Comparison of ENCODE assay signal across 8 cellular contexts in the genomic region with DNA sequence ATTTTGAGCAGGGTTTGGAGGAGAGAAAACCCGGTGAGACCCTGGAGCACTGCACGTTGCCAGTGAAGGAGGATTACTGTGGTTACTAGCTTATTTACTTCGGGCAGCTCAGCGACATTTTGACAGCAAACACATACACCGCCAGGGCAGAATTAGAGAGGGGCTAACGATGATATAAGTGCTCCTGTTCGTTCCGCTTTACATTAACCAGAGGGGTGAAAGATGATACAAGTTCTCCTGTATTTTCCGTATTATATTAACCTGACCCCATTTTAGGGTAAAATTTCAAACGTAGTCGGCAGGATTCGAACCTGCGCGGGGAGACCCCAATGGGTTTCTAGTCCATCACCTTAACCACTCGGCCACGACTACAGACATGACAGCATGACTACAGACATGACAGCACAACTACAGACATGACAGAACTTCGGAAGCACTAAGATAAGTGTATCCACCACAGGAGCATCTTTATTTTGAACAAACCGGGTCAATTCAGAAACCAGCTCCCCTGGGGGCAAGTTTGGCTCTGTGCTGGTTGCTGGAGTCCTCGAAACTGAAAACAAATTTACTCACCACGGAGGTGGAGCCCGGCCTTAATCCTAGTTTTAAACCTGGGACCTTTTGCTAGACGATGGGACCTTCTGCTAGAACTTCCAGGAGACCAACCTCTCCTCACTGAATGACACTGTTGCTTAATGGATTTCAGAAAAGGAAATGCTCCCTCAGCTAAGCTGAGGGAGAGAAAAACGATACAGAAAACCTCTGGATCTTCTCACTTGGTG.
DNase-seq lines count a peak whose midpoint lies in the region; ATAC-seq and TF ChIP-seq lines count a peak whose summit lies in the region.

No MANE protein-coding gene starts in this region.

- H3K4me1 ChIP-seq in ACC112 (ENCODE audit: control insufficient read depth, insufficient read depth, low read length, unreplicated experiment): no peaks in the 10 kb centered on the region

- TF ChIP-seq CTCF in GM20000 (IDR thresholded peaks at IDR 0.05; ENCODE audit: extremely low read depth, missing control alignments) (no peak), neural cell (IDR thresholded peaks at IDR 0.05; ENCODE audit: poor library complexity, severe bottlenecking) (no peak)

- H3K27me3 Mint-ChIP-seq in activated naive CD8-positive, alpha-beta T cell treated with anti-CD3 and anti-CD28 coated beads, Interleukin-2, amount 50 U/mL, for 24 hours: peaks cover 79% of the 10 kb centered on the region

- no peaks in the 10 kb centered on the region for H3K36me3 ChIP-seq in ACC112 (ENCODE audit: insufficient read depth, low read length)
- H3K36me3 ChIP-seq in neural cell (ENCODE audit: insufficient read depth, low read length): no peaks in the 10 kb centered on the region

- peaks cover 9% of the 10 kb centered on the region for H3K4me1 Mint-ChIP-seq in activated naive CD8-positive, alpha-beta T cell treated with anti-CD3 and anti-CD28 coated beads, Interleukin-2, amount 50 U/mL, for 24 hours

- H3K27ac ChIP-seq in ACC112 (ENCODE audit: low read depth, low read length) (peak overlapping the region; percentile 2; the same call in 1 of the 2 replicates), neural cell (ENCODE audit: low read length) (no peak overlapping the region)

- H3K27ac Mint-ChIP-seq in activated naive CD8-positive, alpha-beta T cell treated with anti-CD3 and anti-CD28 coated beads, Interleukin-2, amount 50 U/mL, for 24 hours: peak overlapping the region; percentile 86

- H3K4me3 ChIP-seq in ACC112 (ENCODE audit: low read depth, low read length) (peak overlapping the region; percentile 59), neural cell (ENCODE audit: low read length) (peak overlapping the region; percentile 12)

- H3K36me3 Mint-ChIP-seq in activated naive CD8-positive, alpha-beta T cell treated with anti-CD3 and anti-CD28 coated beads, Interleukin-2, amount 50 U/mL, for 24 hours (ENCODE audit: low read depth): peaks cover 10% of the 10 kb centered on the region

- H3K9me3 Mint-ChIP-seq in activated naive CD8-positive, alpha-beta T cell treated with anti-CD3 and anti-CD28 coated beads, Interleukin-2, amount 50 U/mL, for 24 hours: peaks cover 46% of the 10 kb centered on the region

- TF ChIP-seq RAD21 in neural cell (conservative IDR thresholded peaks at IDR 0.05): no peak

- H3K9ac ChIP-seq in neural cell (ENCODE audit: low read length): no peak overlapping the region

- H3K9me2 ChIP-seq in neural cell (ENCODE audit: insufficient read depth, low read length): no peaks in the 10 kb centered on the region

- H4K20me1 ChIP-seq in neural cell (ENCODE audit: insufficient read depth): no peaks in the 10 kb centered on the region

- no peaks in the 10 kb centered on the region for H3F3A ChIP-seq in neural cell (ENCODE audit: insufficient read depth, low read length, poor library complexity, severe bottlenecking)

- no peak overlapping the region for H3K4me2 ChIP-seq in neural cell (ENCODE audit: low read length)

- H3K79me2 ChIP-seq in ACC112 (ENCODE audit: control insufficient read depth, insufficient read depth, low read length, unreplicated experiment): no peaks in the 10 kb centered on the region
- no peaks in the 10 kb centered on the region for H3K79me2 ChIP-seq in neural cell (replicated peaks; ENCODE audit: insufficient read depth, low read length)

- H3K27me3 ChIP-seq in ACC112 (ENCODE audit: insufficient read depth, low read length): peaks cover 25% of the 10 kb centered on the region
- peaks cover 92% of the 10 kb centered on the region for H3K27me3 ChIP-seq in neural cell (ENCODE audit: insufficient read depth, low read depth, low read length)

- no peaks in the 10 kb centered on the region for H3K9me3 ChIP-seq in neural cell (ENCODE audit: low read length)

- DNase-seq in GM20000 (ENCODE audit: low spot score) (peak; percentile 58), NCI-H1105 treated with DMSO at 0.1 percent for 48 hours (lab: John Stamatoyannopoulos, UW) (peak; percentile 77), COLO668 (lab: John Stamatoyannopoulos, UW; ENCODE audit: unreplicated experiment) (no peak), AML-193 (lab: John Stamatoyannopoulos, UW) (no peak)
- peak; percentile 58 for DNase-seq in activated naive CD8-positive, alpha-beta T cell treated with anti-CD3 and anti-CD28 coated beads, Interleukin-2, amount 50 U/mL, for 24 hours

- H2AFZ ChIP-seq in ACC112 (ENCODE audit: low read length, unreplicated experiment) (no peak overlapping the region), neural cell (ENCODE audit: low read depth, low read length) (no peak overlapping the region)

- peak; percentile 84 for ATAC-seq in activated naive CD8-positive, alpha-beta T cell treated with anti-CD3 and anti-CD28 coated beads, Interleukin-2, amount 50 U/mL, for 24 hours
- ATAC-seq in HG02840 (IDR thresholded peaks at IDR 0.05; ENCODE audit: low FRiP score, unreplicated experiment): no peak

- TF ChIP-seq EP300 in neural cell (conservative IDR thresholded peaks at IDR 0.05; ENCODE audit: poor library complexity, severe bottlenecking): no peak

- H3K4me3 Mint-ChIP-seq in activated naive CD8-positive, alpha-beta T cell treated with anti-CD3 and anti-CD28 coated beads, Interleukin-2, amount 50 U/mL, for 24 hours: peak overlapping the region; percentile 55

TF ChIP-seq in neural cell, 6 proteins besides CTCF, POLR2A, EP300 and RAD21:
- TF ChIP-seq POLR2AphosphoS5 (IDR thresholded peaks at IDR 0.05) (no peak), MXI1 (conservative IDR thresholded peaks at IDR 0.05; ENCODE audit: poor library complexity, severe bottlenecking) (no peak), TAF1 (IDR thresholded peaks at IDR 0.05; ENCODE audit: low read depth) (no peak), SMC3 (conservative IDR thresholded peaks at IDR 0.05; ENCODE audit: poor library complexity) (no peak), EZH2 (IDR thresholded peaks at IDR 0.05; ENCODE audit: borderline replicate concordance, insufficient read depth, low read length, poor library complexity, severe bottlenecking) (no peak)
- TF ChIP-seq, protein P1, sequence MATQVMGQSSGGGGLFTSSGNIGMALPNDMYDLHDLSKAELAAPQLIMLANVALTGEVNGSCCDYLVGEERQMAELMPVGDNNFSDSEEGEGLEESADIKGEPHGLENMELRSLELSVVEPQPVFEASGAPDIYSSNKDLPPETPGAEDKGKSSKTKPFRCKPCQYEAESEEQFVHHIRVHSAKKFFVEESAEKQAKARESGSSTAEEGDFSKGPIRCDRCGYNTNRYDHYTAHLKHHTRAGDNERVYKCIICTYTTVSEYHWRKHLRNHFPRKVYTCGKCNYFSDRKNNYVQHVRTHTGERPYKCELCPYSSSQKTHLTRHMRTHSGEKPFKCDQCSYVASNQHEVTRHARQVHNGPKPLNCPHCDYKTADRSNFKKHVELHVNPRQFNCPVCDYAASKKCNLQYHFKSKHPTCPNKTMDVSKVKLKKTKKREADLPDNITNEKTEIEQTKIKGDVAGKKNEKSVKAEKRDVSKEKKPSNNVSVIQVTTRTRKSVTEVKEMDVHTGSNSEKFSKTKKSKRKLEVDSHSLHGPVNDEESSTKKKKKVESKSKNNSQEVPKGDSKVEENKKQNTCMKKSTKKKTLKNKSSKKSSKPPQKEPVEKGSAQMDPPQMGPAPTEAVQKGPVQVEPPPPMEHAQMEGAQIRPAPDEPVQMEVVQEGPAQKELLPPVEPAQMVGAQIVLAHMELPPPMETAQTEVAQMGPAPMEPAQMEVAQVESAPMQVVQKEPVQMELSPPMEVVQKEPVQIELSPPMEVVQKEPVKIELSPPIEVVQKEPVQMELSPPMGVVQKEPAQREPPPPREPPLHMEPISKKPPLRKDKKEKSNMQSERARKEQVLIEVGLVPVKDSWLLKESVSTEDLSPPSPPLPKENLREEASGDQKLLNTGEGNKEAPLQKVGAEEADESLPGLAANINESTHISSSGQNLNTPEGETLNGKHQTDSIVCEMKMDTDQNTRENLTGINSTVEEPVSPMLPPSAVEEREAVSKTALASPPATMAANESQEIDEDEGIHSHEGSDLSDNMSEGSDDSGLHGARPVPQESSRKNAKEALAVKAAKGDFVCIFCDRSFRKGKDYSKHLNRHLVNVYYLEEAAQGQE (IDR thresholded peaks at IDR 0.05; ENCODE audit: borderline replicate concordance): no peak

Comparison
In these comparisons a context has a peak if more than half of its experiments do, and no peak if none do; other contexts are left out.
1. DNase-seq: peak in GM20000 (single experiment), NCI-H1105 treated with DMSO at 0.1 percent for 48 hours (single experiment) and activated naive CD8-positive, alpha-beta T cell treated with anti-CD3 and anti-CD28 coated beads, Interleukin-2, amount 50 U/mL, for 24 hours (single experiment); none in COLO668 (single experiment) and AML-193 (0 of 2).